ENCODE assay signal across 8 cellular contexts in genomic region chr4:168153596-168154440, GRCh38.
DNase-seq lines count a peak whose midpoint lies in the region; ATAC-seq and TF ChIP-seq lines count a peak whose summit lies in the region.

No MANE protein-coding gene starts in this region.

- H3K27me3 Mint-ChIP-seq in GM23338 (ENCODE audit: insufficient read depth, low read depth, poor library complexity): no peaks in the 10 kb centered on the region
- no peaks in the 10 kb centered on the region for H3K27me3 Mint-ChIP-seq in activated naive CD4-positive, alpha-beta T cell treated with anti-CD3 and anti-CD28 coated beads for 36 hours (ENCODE audit: low read depth)

- H3K79me2 ChIP-seq in GM23338 (replicated peaks; ENCODE audit: insufficient read depth) (no peaks in the 10 kb centered on the region), Loucy (ENCODE audit: insufficient read depth, low read length) (no peaks in the 10 kb centered on the region)

- intact Hi-C loops in activated naive CD4-positive, alpha-beta T cell treated with anti-CD3 and anti-CD28 coated beads for 36 hours (cut with micrococcal nuclease): loop anchor here (1.0 to 2.0 kb wide), 3 partner anchors 77 to 1988 kb away; no protein-coding TSS in a partner anchor
- intact Hi-C loops in posterior cingulate gyrus (cut with DNase I): loop anchor here (5.0 kb wide), 1 partner anchor 1987 kb away; no protein-coding TSS in a partner anchor

- no peaks in the 10 kb centered on the region for H4K20me1 ChIP-seq in GM23338 (replicated peaks; ENCODE audit: insufficient read depth)
- no peaks in the 10 kb centered on the region for H4K20me1 ChIP-seq in Loucy (ENCODE audit: insufficient read depth, low read length, poor library complexity, severe bottlenecking)

- no peak overlapping the region for H3K27ac ChIP-seq in GM23338 (ENCODE audit: low read depth)

- 0 out of 2 replicates have a peak, but pooled peaks cover under 1% of the 10 kb centered on the region for H3K9me2 ChIP-seq in GM23338 (ENCODE audit: insufficient read depth)
- H3K9me2 ChIP-seq in Loucy (replicated peaks; ENCODE audit: low read depth, low read length): no peaks in the 10 kb centered on the region

- peak; percentile 74 for DNase-seq in EL
- peak; percentile 77 for DNase-seq in GM23338 (ENCODE audit: low spot score)
- DNase-seq in SK-MEL-5 (ENCODE audit: low read depth, low spot score): peak; percentile 83
- peak; percentile 67 for DNase-seq in activated naive CD4-positive, alpha-beta T cell treated with anti-CD3 and anti-CD28 coated beads for 36 hours
- DNase-seq in globus pallidus (ENCODE audit: low spot score): peak; percentile 48
- peak in 9 of 10 donors; percentile 32 to 93 (median 59) for DNase-seq in posterior cingulate gyrus
- peak; percentile 79 for DNase-seq in ureter (ENCODE audit: low spot score)

- H3K9ac ChIP-seq in Loucy (ENCODE audit: low read depth, low read length, poor library complexity, severe bottlenecking): peak overlapping the region; percentile 54

- H2AFZ ChIP-seq in GM23338 (no peak overlapping the region), Loucy (ENCODE audit: low read length) (peak overlapping the region; percentile 89)

- peak; percentile 74 to 85 for TF ChIP-seq CTCF in GM23338 (conservative IDR thresholded peaks at IDR 0.05; ENCODE audit: low read depth in 2 of 2)
- TF ChIP-seq CTCF in Loucy (conservative IDR thresholded peaks at IDR 0.05; ENCODE audit: low read length): peak; percentile 86

- peak; percentile 50 for ATAC-seq in GM23338

- H3K4me3 ChIP-seq in GM23338 (no peak overlapping the region), Loucy (ENCODE audit: low read length, poor library complexity, severe bottlenecking) (peak overlapping the region; percentile 70)

- no peaks in the 10 kb centered on the region for H3F3A ChIP-seq in GM23338 (replicated peaks; ENCODE audit: low read depth)
- H3F3A ChIP-seq in Loucy (ENCODE audit: low read depth): no peaks in the 10 kb centered on the region

- CTCF ChIA-PET in activated naive CD4-positive, alpha-beta T cell treated with anti-CD3 and anti-CD28 coated beads for 36 hours (lab: Charles Lee): interaction anchor here (0.6 to 1.9 kb wide), 24 partner anchors 10 to 1706 kb away, joined by 3 to 8 read pairs (median 4); no protein-coding TSS in a partner anchor

- no peaks in the 10 kb centered on the region for H3K36me3 Mint-ChIP-seq in GM23338 (ENCODE audit: low read depth)
- no peaks in the 10 kb centered on the region for H3K36me3 Mint-ChIP-seq in activated naive CD4-positive, alpha-beta T cell treated with anti-CD3 and anti-CD28 coated beads for 36 hours (ENCODE audit: low read depth)

- in situ Hi-C loops in SK-MEL-5 (cut with HindIII; ENCODE audit: low pct_unique_long_range_greater_than_20kb, low sequenced_read_pairs): no loop called here

- H3K36me3 ChIP-seq in GM23338 (ENCODE audit: insufficient read depth): no peaks in the 10 kb centered on the region
- H3K36me3 ChIP-seq in Loucy (ENCODE audit: insufficient read depth, low read length): no peaks in the 10 kb centered on the region

- no peaks in the 10 kb centered on the region for H3K27me3 ChIP-seq in GM23338 (ENCODE audit: insufficient read depth)
- H3K27me3 ChIP-seq in Loucy (ENCODE audit: insufficient read depth, low read length, poor library complexity, severe bottlenecking): no peaks in the 10 kb centered on the region

- H3K4me1 ChIP-seq in GM23338 (ENCODE audit: insufficient read depth): peaks cover 27% of the 10 kb centered on the region
- peaks cover 6% of the 10 kb centered on the region for H3K4me1 ChIP-seq in Loucy (ENCODE audit: insufficient read depth, low read length, poor library complexity, severe bottlenecking)

- H3K4me2 ChIP-seq in GM23338: no peak overlapping the region
- peak overlapping the region; percentile 80 for H3K4me2 ChIP-seq in Loucy (ENCODE audit: low read depth, low read length, poor library complexity, severe bottlenecking)

- H3K9me3 ChIP-seq in Loucy (ENCODE audit: insufficient read depth, low read depth, low read length): no peaks in the 10 kb centered on the region

- no peaks in the 10 kb centered on the region; the same call in 2 of the 3 replicates for H3K9me3 Mint-ChIP-seq in GM23338
- no peaks in the 10 kb centered on the region for H3K9me3 Mint-ChIP-seq in activated naive CD4-positive, alpha-beta T cell treated with anti-CD3 and anti-CD28 coated beads for 36 hours

- peaks cover 33% of the 10 kb centered on the region for H3K4me1 Mint-ChIP-seq in GM23338
- peaks cover 5% of the 10 kb centered on the region for H3K4me1 Mint-ChIP-seq in activated naive CD4-positive, alpha-beta T cell treated with anti-CD3 and anti-CD28 coated beads for 36 hours (ENCODE audit: low read depth)

- no peak overlapping the region for H3K27ac Mint-ChIP-seq in GM23338
- H3K27ac Mint-ChIP-seq in activated naive CD4-positive, alpha-beta T cell treated with anti-CD3 and anti-CD28 coated beads for 36 hours: no peak overlapping the region

- no peak overlapping the region for H3K4me3 Mint-ChIP-seq in GM23338
- H3K4me3 Mint-ChIP-seq in activated naive CD4-positive, alpha-beta T cell treated with anti-CD3 and anti-CD28 coated beads for 36 hours: no peak overlapping the region

TF ChIP-seq in GM23338, 12 proteins besides CTCF, POLR2A, EP300 and RAD21 (continues in another document):
- TF ChIP-seq CREB1 (CRISPR knock-in tag; IDR thresholded peaks at IDR 0.05; ENCODE audit: low read depth): no peak
- no peak for TF ChIP-seq ZNF462 (CRISPR knock-in tag; IDR thresholded peaks at IDR 0.05)
- TF ChIP-seq ETS1 (IDR thresholded peaks at IDR 0.05): no peak
